ENCODE assay signal across 8 cellular contexts in genomic region chr17:46373418-46373817, GRCh38. TPM values are rescaled to one million over a fixed set of nuclear protein-coding genes. Genes with fewer than 3 reads are reported as not detected.
DNase-seq lines count a peak whose midpoint lies in the region; ATAC-seq, FAIRE-seq and TF ChIP-seq lines count a peak whose summit lies in the region.
"Not testable (repeated sequence)": the region's sequence is repeated elsewhere in the genome, so short reads cannot be mapped to it uniquely, and the experiment has no call there.

No MANE protein-coding gene starts in this region.

- not testable (repeated sequence) for H3F3A ChIP-seq in GM23338 (replicated peaks; ENCODE audit: low read depth)

- H3K4me1 ChIP-seq in A549; GM23338 (ENCODE audit: insufficient read depth); body of pancreas; right cardiac atrium (ENCODE audit: control insufficient read depth, insufficient read depth, low read length): not testable (repeated sequence)

- H3K27me3 Mint-ChIP-seq in GM23338 (ENCODE audit: insufficient read depth, low read depth, poor library complexity); natural killer cell (ENCODE audit: low read depth in 2 of 2): not testable (repeated sequence)

- H3K79me2 ChIP-seq in GM23338 (replicated peaks; ENCODE audit: insufficient read depth), result not testable (repeated sequence)

- TF ChIP-seq RAD21 in A549 (conservative IDR thresholded peaks at IDR 0.05 in 1 of 2, IDR thresholded peaks at IDR 0.05 in 1 of 2), result not testable (repeated sequence)

- not testable (repeated sequence) for DNase-seq in A549 (ENCODE audit: low read depth in 1 of 2, low spot score in 1 of 2); GM23338 (ENCODE audit: low spot score); body of pancreas; right cardiac atrium; natural killer cell

- H3K27ac ChIP-seq in A549; GM23338 (ENCODE audit: low read depth); body of pancreas; right cardiac atrium (ENCODE audit: low read length): not testable (repeated sequence)

- not testable (repeated sequence) for H4K20me1 ChIP-seq in GM23338 (replicated peaks; ENCODE audit: insufficient read depth)

- not testable (repeated sequence) for H3K9me2 ChIP-seq in GM23338 (ENCODE audit: insufficient read depth)

- no CpG with 5 or more reads among the region's 7 CpGs for whole genome bisulfite sequencing in A549 (ENCODE audit: missing lambda C conversion rate)
- WGBS in body of pancreas, 2 donors, result no CpG with 5 or more reads among the region's 7 CpGs
- no CpG with 5 or more reads among the region's 7 CpGs for WGBS in right cardiac atrium

- H3K36me3 Mint-ChIP-seq in GM23338 (ENCODE audit: low read depth); natural killer cell: not testable (repeated sequence)

- H3K4me3 Mint-ChIP-seq in GM23338, natural killer cell: not testable (repeated sequence)

- TF ChIP-seq EP300 in A549 (IDR thresholded peaks at IDR 0.05), result not testable (repeated sequence)

- H3K27me3 ChIP-seq in GM23338 (ENCODE audit: insufficient read depth); body of pancreas; right cardiac atrium (ENCODE audit: control insufficient read depth, insufficient read depth): not testable (repeated sequence)

- not testable (repeated sequence) for H3K4me2 ChIP-seq in A549, GM23338

- TF ChIP-seq CTCF in A549 (IDR thresholded peaks at IDR 0.05); GM23338 (conservative IDR thresholded peaks at IDR 0.05; ENCODE audit: low read depth in 2 of 2); body of pancreas (IDR thresholded peaks at IDR 0.05); natural killer cell (IDR thresholded peaks at IDR 0.05): not testable (repeated sequence)

- not testable (repeated sequence) for H3K9me3 Mint-ChIP-seq in GM23338, natural killer cell

- TF ChIP-seq POLR2A in A549 (IDR thresholded peaks at IDR 0.05; ENCODE audit: low read length); body of pancreas (IDR thresholded peaks at IDR 0.05): not testable (repeated sequence)

- not testable (repeated sequence) for H3K36me3 ChIP-seq in GM23338 (ENCODE audit: insufficient read depth); body of pancreas (replicated peaks in 1 of 2; ENCODE audit: insufficient read depth in 1 of 2, low read depth in 2 of 2)

- ATAC-seq in A549, result peak; percentile 85 to 89
- peak; percentile 32 for ATAC-seq in GM18909 (IDR thresholded peaks at IDR 0.05; ENCODE audit: poor library complexity, unreplicated experiment)
- peak; percentile 47 for ATAC-seq in GM23338
- peak; percentile 35 for ATAC-seq in HG03439 (IDR thresholded peaks at IDR 0.05; ENCODE audit: unreplicated experiment)
- ATAC-seq in activated CD4-positive, CD25-positive, alpha-beta regulatory T cell treated with anti-CD3 and anti-CD28 coated beads, Interleukin-2, amount 50 U/mL, for 24 hours, result peak; percentile 30 to 39
- peak; percentile 42 for ATAC-seq in body of pancreas
- ATAC-seq in right cardiac atrium, result peak; percentile 70 to 77
- peak; percentile 32 to 51 (median 45) for ATAC-seq in natural killer cell

- intact Hi-C loops in body of pancreas (cut with DNase I); right cardiac atrium (cut with DNase I); natural killer cell (cut with micrococcal nuclease): not testable (repeated sequence)

- H3K9me3 ChIP-seq in A549; body of pancreas; right cardiac atrium (ENCODE audit: control insufficient read depth, low read length): not testable (repeated sequence)

- CTCF ChIA-PET in A549 (lab: Yijun Ruan, JAX), result not testable (repeated sequence)

- H2AFZ ChIP-seq in GM23338, result not testable (repeated sequence)

- FAIRE-seq in A549 (lab: Jason Lieb, UNC), result not testable (repeated sequence)

- POLR2A ChIA-PET in A549 (lab: Yijun Ruan, JAX), result not testable (repeated sequence)

- not testable (repeated sequence) for H3K4me3 ChIP-seq in A549; GM23338; body of pancreas; right cardiac atrium (ENCODE audit: low read length)

- H3K27ac Mint-ChIP-seq in GM23338, natural killer cell: not testable (repeated sequence)

- H3K4me1 Mint-ChIP-seq in GM23338, natural killer cell: not testable (repeated sequence)

RNA-seq across cellular contexts. Expression of gene ARL17B, which starts 11.9 kb away (rescaled TPM):
- polyA plus RNA-seq in A549 (2011; rRNA removed) (7.3 and 9.7 TPM in 2 replicates), A549 (2017; fragmentation: RNase III; extraction: RNeasy Plus Mini Kit Qiagen cat#74134 plus additional on column Dnase treatment) (6.3 to 7.2 TPM (median 6.3 TPM) in 3 replicates), GM23338 (2016; fragmentation: Nextera tagmentation; extraction: Ambion mirVana) (31.8 and 39.3 TPM in 2 replicates), right cardiac atrium (10.4 TPM)
- polyA plus RNA-seq in A549 (2012; cell fraction: cytosol; rRNA removed), result 3.2 and 3.5 TPM in 2 replicates
- 6.7 and 8.7 TPM in 2 replicates for polyA plus RNA-seq in A549 (2012; cell fraction: nucleus; rRNA removed)
- polyA minus RNA-seq in A549 (2011; rRNA and poly(A)+ RNA removed), result 6.4 and 6.6 TPM in 2 replicates
- total RNA-seq in GM23338 (2014; rRNA removed; shearing (Covaris generic)), result 11.7 and 18.8 TPM in 2 replicates
- total RNA-seq in body of pancreas (10 to 100 TPM in 1 of 2 donors, 1 to 10 TPM in 1; 5.7 to 16.2 TPM), right cardiac atrium (10 to 100 TPM; 11.0 to 24.5 (median 16.5) TPM), natural killer cell (10 to 100 TPM; 18.6 to 30.3 (median 20.0) TPM)

Comparison
In these comparisons a context has a peak if more than half of its experiments do, and no peak if none do; other contexts are left out.
1. ATAC-seq: peak in every context shown above with its lines; median percentile 87 in A549; 74 in right cardiac atrium; 47 in GM23338; 45 in natural killer cell; 42 in body of pancreas; 35 in HG03439; 34 in activated CD4-positive, CD25-positive, alpha-beta regulatory T cell treated with anti-CD3 and anti-CD28 coated beads, Interleukin-2, amount 50 U/mL, for 24 hours; 32 in GM18909.